Comparison of ENCODE assay signal across 18 cellular contexts in genomic region chr5:179166171-179166885, GRCh38.
DNase-seq lines count a peak whose midpoint lies in the region; ATAC-seq, FAIRE-seq and TF ChIP-seq lines count a peak whose summit lies in the region.
"Had no signal": no experiment of that assay in that cellular context is flagged by ENCODE, and none has a peak within 500 bp of the region (broad histone marks: within the 10 kb centered on the region; RNA-seq: fewer than 3 reads in every experiment).

No MANE protein-coding gene starts in this region.

- no peak overlapping the region for H3K4me3 Mint-ChIP-seq in astrocyte (ENCODE audit: unreplicated experiment)
- H3K4me3 Mint-ChIP-seq: activated naive CD4-positive, alpha-beta T cell treated with anti-CD3 and anti-CD28 coated beads for 36 hours; T-helper 2 cell treated with Interferon-gamma antibody and Interleukin-4, amounts not matched to agents 5 μg/mL and 100 μg/mL, for 36 hours had no signal

- peaks cover 10% of the 10 kb centered on the region for H3K27me3 Mint-ChIP-seq in astrocyte (ENCODE audit: low read depth, unreplicated experiment)
- H3K27me3 Mint-ChIP-seq: stimulated activated naive CD8-positive, alpha-beta T cell treated with anti-CD3 and anti-CD28 coated beads, Interleukin-15, Interleukin-2, amounts not matched to agents 100 ng/mL and 50 ng/mL, for 24 hours had no signal

- DNase-seq in Right ventricle myocardium superior, result no peak
- DNase-seq in left ventricle myocardium superior, result no peak
- DNase-seq in astrocyte (ENCODE audit: low read depth), result no peak
- peak; percentile 46 for DNase-seq in lower lobe of right lung
- DNase-seq in vagina (ENCODE audit: extremely low spot score in 2 of 2), result no peak
- DNase-seq in stimulated activated CD4-positive, alpha-beta T cell treated with anti-CD3 and anti-CD28 coated beads, Interleukin-4, amount 100 ng/mL, for 1 hour, result no peak
- DNase-seq: NCI-H510A had no signal

- H3K4me1 ChIP-seq in astrocyte (ENCODE audit: insufficient read depth, low read length) (no peaks in the 10 kb centered on the region), lower lobe of right lung (peaks cover 12% of the 10 kb centered on the region), vagina (peaks cover 13% of the 10 kb centered on the region)
- H3K4me1 ChIP-seq: psoas muscle, uterus had no signal

- FAIRE-seq in astrocyte (lab: Jason Lieb, UNC), result no peak

- no peaks in the 10 kb centered on the region for H3K36me3 ChIP-seq in astrocyte (ENCODE audit: insufficient read depth, low read length)
- no peaks in the 10 kb centered on the region for H3K36me3 ChIP-seq in lower lobe of right lung
- no peaks in the 10 kb centered on the region for H3K36me3 ChIP-seq in vagina
- H3K36me3 ChIP-seq: gastrocnemius medialis, uterus had no signal

- no peak overlapping the region for H3K9ac ChIP-seq in astrocyte (ENCODE audit: low read length)

- H3K4me1 Mint-ChIP-seq in astrocyte (ENCODE audit: low read depth, unreplicated experiment), result no peaks in the 10 kb centered on the region

- intact Hi-C loops in Right ventricle myocardium superior (cut with DNase I) (loop anchor here (5.0 kb wide), 1 partner anchor 326 kb away; no protein-coding TSS in a partner anchor), left ventricle myocardium superior (cut with micrococcal nuclease) (no loop called here), lower lobe of right lung (cut with DNase I) (loop anchor here (10.0 kb wide), 1 partner anchor 328 kb away; no protein-coding TSS in a partner anchor), vagina (cut with DNase I) (loop anchor here (5.0 kb wide), 2 partner anchors 176 to 326 kb away; no protein-coding TSS in a partner anchor)

- H3K4me3 ChIP-seq in astrocyte (ENCODE audit: insufficient read depth, low read depth, low read length) (no peak overlapping the region), lower lobe of right lung (peak overlapping the region; percentile 40), vagina (peak overlapping the region in 1 of 2 donors; percentile 30)
- H3K4me3 ChIP-seq: lung had no signal

- H2AFZ ChIP-seq in astrocyte (ENCODE audit: low read depth, low read length), result peak overlapping the region; percentile 69

- no peaks in the 10 kb centered on the region for H3K9me3 ChIP-seq in astrocyte (ENCODE audit: insufficient read depth, low read depth, low read length)
- no peaks in the 10 kb centered on the region for H3K9me3 ChIP-seq in lower lobe of right lung
- H3K9me3 ChIP-seq in vagina, result no peaks in the 10 kb centered on the region
- H3K9me3 ChIP-seq: gastrocnemius medialis, psoas muscle, uterus had no signal

- peaks cover 12% of the 10 kb centered on the region for H3K9me3 Mint-ChIP-seq in astrocyte (ENCODE audit: unreplicated experiment)
- H3K9me3 Mint-ChIP-seq: stimulated activated naive CD8-positive, alpha-beta T cell treated with anti-CD3 and anti-CD28 coated beads, Interleukin-15, Interleukin-2, amounts not matched to agents 100 ng/mL and 50 ng/mL, for 24 hours had no signal

- ATAC-seq in Right ventricle myocardium superior (ENCODE audit: poor library complexity), result peak; percentile 11
- no peak for ATAC-seq in left ventricle myocardium superior
- ATAC-seq in lower lobe of right lung, result no peak
- ATAC-seq in HG02885 (IDR thresholded peaks at IDR 0.05; ENCODE audit: poor library complexity, unreplicated experiment), result no peak
- no peak for ATAC-seq in HG03159 (IDR thresholded peaks at IDR 0.05; ENCODE audit: unreplicated experiment)

- no peak for TF ChIP-seq POLR2A in vagina (IDR thresholded peaks at IDR 0.05)

- H3K36me3 Mint-ChIP-seq in astrocyte (ENCODE audit: low read depth, unreplicated experiment), result peaks cover 13% of the 10 kb centered on the region

- TF ChIP-seq CTCF in astrocyte (IDR thresholded peaks at IDR 0.05; ENCODE audit: insufficient read depth, low read depth, low read length), result no peak
- TF ChIP-seq CTCF in lower lobe of right lung (IDR thresholded peaks at IDR 0.05), result no peak
- no peak for TF ChIP-seq CTCF in vagina (IDR thresholded peaks at IDR 0.05)

- H3K4me2 ChIP-seq in astrocyte (ENCODE audit: low read length), result no peak overlapping the region

- H4K20me1 ChIP-seq in astrocyte (ENCODE audit: insufficient read depth, low read length), result no peaks in the 10 kb centered on the region

- H3K27ac ChIP-seq in astrocyte (ENCODE audit: low read depth, low read length) (no peak overlapping the region), lower lobe of right lung (no peak overlapping the region), vagina (peak overlapping the region; percentile 57)
- H3K27ac ChIP-seq: epithelial cell of prostate, gastrocnemius medialis, psoas muscle had no signal

- H3K79me2 ChIP-seq in astrocyte (ENCODE audit: insufficient read depth, low read length), result no peaks in the 10 kb centered on the region

- H3K27ac Mint-ChIP-seq in astrocyte (ENCODE audit: unreplicated experiment), result no peak overlapping the region
- H3K27ac Mint-ChIP-seq: activated naive CD4-positive, alpha-beta T cell treated with anti-CD3 and anti-CD28 coated beads for 36 hours; naive B cell; stimulated activated naive CD8-positive, alpha-beta T cell treated with anti-CD3 and anti-CD28 coated beads, Interleukin-15, Interleukin-2, amounts not matched to agents 100 ng/mL and 50 ng/mL, for 24 hours; T-helper 2 cell treated with Interferon-gamma antibody and Interleukin-4, amounts not matched to agents 5 μg/mL and 100 μg/mL, for 36 hours had no signal

- H3K27me3 ChIP-seq in astrocyte (ENCODE audit: insufficient read depth, low read length), result no peaks in the 10 kb centered on the region
- H3K27me3 ChIP-seq in lower lobe of right lung (ENCODE audit: low read depth), result peaks cover 9% of the 10 kb centered on the region
- H3K27me3 ChIP-seq in vagina, result no peaks in the 10 kb centered on the region
- H3K27me3 ChIP-seq: uterus had no signal
